36 cellular contexts compared by ENCODE assay signal in the genomic region with DNA sequence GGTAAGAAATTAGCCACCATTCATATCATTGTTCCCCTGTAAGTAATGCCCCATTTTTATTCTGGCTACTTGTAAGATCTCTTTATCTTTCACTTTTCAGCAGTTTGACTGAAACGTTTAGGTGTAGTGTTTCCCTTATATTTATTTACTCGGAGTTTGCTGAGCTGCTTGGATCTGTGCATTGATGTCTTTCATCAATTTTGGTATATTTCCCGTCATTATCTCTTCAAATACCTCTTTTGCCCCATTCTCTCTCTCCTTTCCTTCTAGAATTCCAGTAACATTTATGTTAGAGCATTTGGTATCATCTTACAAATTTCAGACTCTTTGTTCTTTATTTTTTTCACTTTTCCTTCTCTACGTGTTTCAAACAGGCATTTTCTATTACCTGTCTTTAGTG. TPM values are rescaled to one million over a fixed set of nuclear protein-coding genes. Genes with fewer than 3 reads are reported as not detected.
"Had no signal": no experiment of that assay in that cellular context is flagged by ENCODE, and none has a peak within 500 bp of the region (broad histone marks: within the 10 kb centered on the region; RNA-seq: fewer than 3 reads in every experiment).

No MANE protein-coding gene starts in this region.

- H3K27ac ChIP-seq: ascending aorta, cardiac muscle cell, VCaP had no signal

- H3K4me1 Mint-ChIP-seq: activated CD4-positive, alpha-beta memory T cell treated with anti-CD3 and anti-CD28 coated beads, Interleukin-2, amount 10 ng/mL, durations not matched to agents 7 days and 5 days; activated CD4-positive, alpha-beta T cell treated with anti-CD3 and anti-CD28 coated beads for 36 hours; activated CD4-positive, alpha-beta T cell treated with anti-CD3 and anti-CD28 coated beads, Interleukin-2, amount 10 ng/mL, durations not matched to agents 7 days and 5 days; activated CD8-positive, alpha-beta memory T cell treated with anti-CD3 and anti-CD28 coated beads, Interleukin-2, amount 10 ng/mL, durations not matched to agents 7 days and 5 days; activated naive CD4-positive, alpha-beta T cell treated with anti-CD3 and anti-CD28 coated beads, Interleukin-2, amount 10 ng/mL, durations not matched to agents 7 days and 5 days; activated naive CD4-positive, alpha-beta T cell treated with anti-CD3 and anti-CD28 coated beads, Interleukin-2, amount 50 U/mL, for 24 hours; activated naive CD8-positive, alpha-beta T cell treated with anti-CD3 and anti-CD28 coated beads, Interleukin-2, amount 10 ng/mL, durations not matched to agents 7 days and 5 days; activated naive CD8-positive, alpha-beta T cell treated with anti-CD3 and anti-CD28 coated beads, Interleukin-2, amount 50 U/mL, for 24 hours; brain; central memory CD8-positive, alpha-beta T cell; T-cell; T-helper 17 cell had no signal

- ATAC-seq: activated CD4-positive, alpha-beta T cell treated with anti-CD3 and anti-CD28 coated beads for 36 hours; activated CD4-positive, CD25-positive, alpha-beta regulatory T cell treated with anti-CD3 and anti-CD28 coated beads, Interleukin-2, amount 50 U/mL, for 24 hours; activated CD8-positive, alpha-beta memory T cell treated with anti-CD3 and anti-CD28 coated beads, Interleukin-2, amount 10 ng/mL, durations not matched to agents 7 days and 5 days; activated CD8-positive, alpha-beta T cell treated with anti-CD3 and anti-CD28 coated beads, Interleukin-2, amount 10 ng/mL, durations not matched to agents 7 days and 5 days; activated naive CD8-positive, alpha-beta T cell treated with anti-CD3 and anti-CD28 coated beads, Interleukin-2, amount 50 U/mL, for 24 hours; T-cell; T-helper 17 cell had no signal

- H3K36me3 Mint-ChIP-seq: activated CD8-positive, alpha-beta memory T cell treated with anti-CD3 and anti-CD28 coated beads, Interleukin-2, amount 10 ng/mL, durations not matched to agents 7 days and 5 days; activated naive CD4-positive, alpha-beta T cell treated with anti-CD3 and anti-CD28 coated beads, Interleukin-2, amount 10 ng/mL, durations not matched to agents 7 days and 5 days; activated naive CD8-positive, alpha-beta T cell treated with anti-CD3 and anti-CD28 coated beads, Interleukin-2, amount 10 ng/mL, durations not matched to agents 7 days and 5 days had no signal

- H3K27ac Mint-ChIP-seq: activated CD4-positive, alpha-beta memory T cell treated with anti-CD3 and anti-CD28 coated beads, Interleukin-2, amount 10 ng/mL, durations not matched to agents 7 days and 5 days; activated CD4-positive, alpha-beta T cell treated with anti-CD3 and anti-CD28 coated beads for 36 hours; activated CD4-positive, alpha-beta T cell treated with anti-CD3 and anti-CD28 coated beads, Interleukin-2, amount 10 ng/mL, durations not matched to agents 7 days and 5 days; activated CD8-positive, alpha-beta memory T cell treated with anti-CD3 and anti-CD28 coated beads, Interleukin-2, amount 10 ng/mL, durations not matched to agents 7 days and 5 days; activated CD8-positive, alpha-beta T cell treated with anti-CD3 and anti-CD28 coated beads, Interleukin-2, amount 10 ng/mL, durations not matched to agents 7 days and 5 days; activated naive CD4-positive, alpha-beta T cell treated with anti-CD3 and anti-CD28 coated beads, Interleukin-2, amount 10 ng/mL, durations not matched to agents 7 days and 5 days; activated naive CD4-positive, alpha-beta T cell treated with anti-CD3 and anti-CD28 coated beads, Interleukin-2, amount 50 U/mL, for 24 hours; activated naive CD8-positive, alpha-beta T cell; activated naive CD8-positive, alpha-beta T cell treated with anti-CD3 and anti-CD28 coated beads, Interleukin-2, amount 10 ng/mL, durations not matched to agents 7 days and 5 days; activated naive CD8-positive, alpha-beta T cell treated with anti-CD3 and anti-CD28 coated beads, Interleukin-2, amount 50 U/mL, for 24 hours; activated T-cell treated with anti-CD3 and anti-CD28 coated beads, Interleukin-2, amount 50 U/mL, for 24 hours; activated T-helper 2 cell treated with anti-CD3 and anti-CD28 coated beads, Interferon-gamma antibody, Interleukin-2, Interleukin-4, amounts not matched to agents 10 μg/mL and 5 μg/mL and 100 μg/mL, durations not matched to agents 14 hours and 24 hours and 36 hours; brain; T-cell; T-helper 17 cell; T-helper 2 cell treated with Interferon-gamma antibody and Interleukin-4, amounts not matched to agents 5 μg/mL and 100 μg/mL, for 36 hours had no signal

- DNase-seq: activated CD4-positive, alpha-beta memory T cell treated with anti-CD3 and anti-CD28 coated beads, Interleukin-2, amount 10 ng/mL, durations not matched to agents 7 days and 5 days; activated CD4-positive, alpha-beta T cell treated with anti-CD3 and anti-CD28 coated beads for 1 hour; activated CD4-positive, alpha-beta T cell treated with anti-CD3 and anti-CD28 coated beads for 36 hours; activated CD4-positive, alpha-beta T cell treated with anti-CD3 and anti-CD28 coated beads for 48 hours; activated CD4-positive, alpha-beta T cell treated with anti-CD3 and anti-CD28 coated beads, Interleukin-2, amount 10 ng/mL, durations not matched to agents 7 days and 5 days; activated CD4-positive, alpha-beta T cell treated with anti-CD3 and anti-CD28 coated beads, Interleukin-2, amount 50 U/mL, for 48 hours; activated CD4-positive, CD25-positive, alpha-beta regulatory T cell; activated CD8-positive, alpha-beta memory T cell treated with anti-CD3 and anti-CD28 coated beads for 24 hours; activated CD8-positive, alpha-beta memory T cell treated with anti-CD3 and anti-CD28 coated beads, Interleukin-2, amount 10 ng/mL, durations not matched to agents 7 days and 5 days; activated CD8-positive, alpha-beta memory T cell treated with anti-CD3 and anti-CD28 coated beads, Interleukin-2, amount 50 U/mL, for 48 hours; activated CD8-positive, alpha-beta T cell treated with anti-CD3 and anti-CD28 coated beads, Interleukin-2, amount 10 ng/mL, durations not matched to agents 7 days and 5 days; activated effector memory CD4-positive, alpha-beta T cell treated with Interleukin-2 at 50 U/mL for 16 hours; activated gamma-delta T cell; activated naive CD4-positive, alpha-beta T cell treated with anti-CD3 and anti-CD28 coated beads, Interleukin-2, amount 10 ng/mL, durations not matched to agents 7 days and 5 days; activated naive CD4-positive, alpha-beta T cell treated with Interleukin-2 at 50 U/mL for 16 hours; activated naive CD8-positive, alpha-beta T cell treated with anti-CD3 and anti-CD28 coated beads, Interleukin-2, amount 10 ng/mL, durations not matched to agents 7 days and 5 days; activated naive CD8-positive, alpha-beta T cell treated with anti-CD3 and anti-CD28 coated beads, Interleukin-2, amount 50 U/mL, for 24 hours; activated T-cell treated with anti-CD3 and anti-CD28 coated beads, Interleukin-2, amount 50 U/mL, for 24 hours; amygdala; anterior cingulate cortex; caudate nucleus; cerebellar nuclear complex; T-cell; T-helper 17 cell; T-helper 9 cell had no signal

- H3K9me3 Mint-ChIP-seq: activated CD4-positive, alpha-beta memory T cell treated with anti-CD3 and anti-CD28 coated beads, Interleukin-2, amount 10 ng/mL, durations not matched to agents 7 days and 5 days; activated CD4-positive, alpha-beta T cell treated with anti-CD3 and anti-CD28 coated beads, Interleukin-2, amount 10 ng/mL, durations not matched to agents 7 days and 5 days; activated naive CD4-positive, alpha-beta T cell treated with anti-CD3 and anti-CD28 coated beads, Interleukin-2, amount 10 ng/mL, durations not matched to agents 7 days and 5 days; activated naive CD8-positive, alpha-beta T cell treated with anti-CD3 and anti-CD28 coated beads, Interleukin-2, amount 10 ng/mL, durations not matched to agents 7 days and 5 days; activated naive CD8-positive, alpha-beta T cell treated with anti-CD3 and anti-CD28 coated beads, Interleukin-2, amount 50 U/mL, for 24 hours; activated T-helper 2 cell treated with anti-CD3 and anti-CD28 coated beads, Interferon-gamma antibody, Interleukin-2, Interleukin-4, amounts not matched to agents 10 μg/mL and 5 μg/mL and 100 μg/mL, durations not matched to agents 14 hours and 24 hours and 36 hours; central memory CD8-positive, alpha-beta T cell had no signal

- H3K4me3 Mint-ChIP-seq: activated CD4-positive, alpha-beta memory T cell treated with anti-CD3 and anti-CD28 coated beads, Interleukin-2, amount 10 ng/mL, durations not matched to agents 7 days and 5 days; activated CD4-positive, alpha-beta T cell treated with anti-CD3 and anti-CD28 coated beads for 36 hours; activated CD4-positive, alpha-beta T cell treated with anti-CD3 and anti-CD28 coated beads, Interleukin-2, amount 10 ng/mL, durations not matched to agents 7 days and 5 days; activated CD8-positive, alpha-beta memory T cell treated with anti-CD3 and anti-CD28 coated beads, Interleukin-2, amount 10 ng/mL, durations not matched to agents 7 days and 5 days; activated CD8-positive, alpha-beta T cell treated with anti-CD3 and anti-CD28 coated beads, Interleukin-2, amount 10 ng/mL, durations not matched to agents 7 days and 5 days; activated naive CD4-positive, alpha-beta T cell treated with anti-CD3 and anti-CD28 coated beads, Interleukin-2, amount 10 ng/mL, durations not matched to agents 7 days and 5 days; activated naive CD4-positive, alpha-beta T cell treated with anti-CD3 and anti-CD28 coated beads, Interleukin-2, amount 50 U/mL, for 24 hours; activated naive CD8-positive, alpha-beta T cell; activated naive CD8-positive, alpha-beta T cell treated with anti-CD3 and anti-CD28 coated beads, Interleukin-2, amount 10 ng/mL, durations not matched to agents 7 days and 5 days; activated naive CD8-positive, alpha-beta T cell treated with anti-CD3 and anti-CD28 coated beads, Interleukin-2, amount 50 U/mL, for 24 hours; activated T-cell treated with anti-CD3 and anti-CD28 coated beads, Interleukin-2, amount 50 U/mL, for 24 hours; brain; central memory CD8-positive, alpha-beta T cell; T-cell; T-helper 17 cell; T-helper 2 cell treated with Interferon-gamma antibody and Interleukin-4, amounts not matched to agents 5 μg/mL and 100 μg/mL, for 36 hours had no signal

- H3K36me3 ChIP-seq: ascending aorta, cardiac muscle cell had no signal

- H3K9me3 ChIP-seq: ascending aorta had no signal

- H3K27me3 Mint-ChIP-seq: activated CD4-positive, alpha-beta T cell treated with anti-CD3 and anti-CD28 coated beads for 36 hours; activated CD4-positive, alpha-beta T cell treated with anti-CD3 and anti-CD28 coated beads, Interleukin-2, amount 10 ng/mL, durations not matched to agents 7 days and 5 days; activated naive CD8-positive, alpha-beta T cell; central memory CD8-positive, alpha-beta T cell; T-cell; T-helper 17 cell had no signal

- H3K4me1 ChIP-seq: ascending aorta had no signal

- H3K4me3 ChIP-seq: ascending aorta, cardiac muscle cell had no signal

RNA-seq across cellular contexts. Expression of gene SLC13A3, which starts 9.2 kb away (rescaled TPM):
- total RNA-seq: activated CD4-positive, alpha-beta memory T cell treated with anti-CD3 and anti-CD28 coated beads, Interleukin-2, amount 10 ng/mL, durations not matched to agents 7 days and 5 days; activated CD8-positive, alpha-beta T cell treated with anti-CD3 and anti-CD28 coated beads, Interleukin-2, amount 10 ng/mL, durations not matched to agents 7 days and 5 days; activated T-helper 2 cell treated with anti-CD3 and anti-CD28 coated beads, Interferon-gamma antibody, Interleukin-2, Interleukin-4, amounts not matched to agents 10 μg/mL and 5 μg/mL and 100 μg/mL, durations not matched to agents 14 hours and 24 hours and 36 hours; ascending aorta had no signal

RNA-seq across cellular contexts. Expression of gene SLC2A10, which starts 49.0 kb away (rescaled TPM):
- total RNA-seq: activated CD4-positive, alpha-beta memory T cell treated with anti-CD3 and anti-CD28 coated beads, Interleukin-2, amount 10 ng/mL, durations not matched to agents 7 days and 5 days; activated CD4-positive, alpha-beta T cell treated with anti-CD3 and anti-CD28 coated beads for 36 hours; activated CD4-positive, alpha-beta T cell treated with anti-CD3 and anti-CD28 coated beads, Interleukin-2, amount 10 ng/mL, durations not matched to agents 7 days and 5 days; activated CD8-positive, alpha-beta memory T cell treated with anti-CD3 and anti-CD28 coated beads, Interleukin-2, amount 10 ng/mL, durations not matched to agents 7 days and 5 days; activated CD8-positive, alpha-beta T cell treated with anti-CD3 and anti-CD28 coated beads, Interleukin-2, amount 10 ng/mL, durations not matched to agents 7 days and 5 days; activated naive CD8-positive, alpha-beta T cell treated with anti-CD3 and anti-CD28 coated beads, Interleukin-2, amount 10 ng/mL, durations not matched to agents 7 days and 5 days; activated T-helper 2 cell treated with anti-CD3 and anti-CD28 coated beads, Interferon-gamma antibody, Interleukin-2, Interleukin-4, amounts not matched to agents 10 μg/mL and 5 μg/mL and 100 μg/mL, durations not matched to agents 14 hours and 24 hours and 36 hours; T-helper 1 cell treated with Interleukin-12 subunit alpha and Interleukin-12 subunit beta and Interleukin-4 antibody, amounts not matched to agents 30 ng/mL and 1 ng/mL, for 36 hours; T-helper 17 cell had no signal
